Comparison of ENCODE assay signal across 20 cellular contexts in the genomic region with DNA sequence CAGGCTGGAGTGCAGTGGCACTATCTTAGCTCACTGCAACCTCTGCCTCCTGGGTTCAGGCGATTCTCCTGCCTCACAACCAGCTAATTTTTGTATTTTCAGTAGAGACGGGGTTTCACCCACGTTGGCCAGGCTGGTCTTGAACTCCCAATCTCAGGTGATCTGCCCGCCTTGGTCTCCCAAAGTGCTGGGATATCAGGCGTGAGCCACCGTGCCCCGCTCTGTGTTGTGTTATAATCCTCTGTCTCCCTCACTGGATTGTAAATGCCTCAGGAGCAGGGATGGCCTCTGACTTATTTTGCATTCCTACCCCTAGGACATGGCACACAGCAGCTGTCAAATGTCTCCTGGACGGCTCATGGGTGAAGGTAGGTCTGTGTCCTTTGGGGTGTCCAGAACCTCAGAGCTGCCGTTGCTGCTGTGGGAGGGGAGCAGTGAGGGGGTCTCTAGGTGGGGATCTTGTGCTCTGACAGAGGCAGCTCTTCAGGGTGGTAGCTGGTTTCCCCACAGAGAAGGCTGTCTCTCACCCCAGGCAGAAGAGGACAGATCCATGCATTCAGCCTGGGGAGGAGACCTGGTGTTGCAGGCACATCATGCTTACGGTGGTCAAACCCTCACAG. TPM values are rescaled to one million over a fixed set of nuclear protein-coding genes. Genes with fewer than 3 reads are reported as not detected.
DNase-seq lines count a peak whose midpoint lies in the region; ATAC-seq, FAIRE-seq and TF ChIP-seq lines count a peak whose summit lies in the region.
"Had no signal": no experiment of that assay in that cellular context is flagged by ENCODE, and none has a peak within 500 bp of the region (broad histone marks: within the 10 kb centered on the region; RNA-seq: fewer than 3 reads in every experiment).

No MANE protein-coding gene starts in this region.

- H3K36me3 Mint-ChIP-seq in osteocyte (ENCODE audit: unreplicated experiment): peaks cover 2% of the 10 kb centered on the region
- H3K36me3 Mint-ChIP-seq: CD14-positive monocyte had no signal

- peaks cover 7 to 9% of the 10 kb centered on the region in 2 experiments for H4K20me1 ChIP-seq in H1 (replicated peaks in 1 of 2; ENCODE audit: control insufficient read depth in 1 of 2, insufficient read depth in 2 of 2, low read length in 2 of 2)

- TF ChIP-seq EP300 in H1 (IDR thresholded peaks at IDR 0.05; ENCODE audit: borderline replicate concordance in 1 of 2, low read depth in 2 of 2, low read length in 2 of 2): no peak

- DNase-seq in DMS 273 (lab: John Stamatoyannopoulos, UW; ENCODE audit: unreplicated experiment) (peak; percentile 25), DMS 273 treated with DMSO at 0.1 percent for 48 hours (lab: John Stamatoyannopoulos, UW) (no peak), H1 (ENCODE audit: low read depth in 1 of 2, low spot score in 2 of 2) (no peak), osteocyte (ENCODE audit: extremely low spot score, unreplicated experiment) (peak; percentile 73), upper lobe of right lung (no peak), NCI-H526 treated with DMSO at 0.1 percent for 48 hours (lab: John Stamatoyannopoulos, UW) (no peak), prostate gland (ENCODE audit: low spot score) (no peak)
- DNase-seq: AML-193, H9, NCI-H1048, NCI-H1436, NCI-H1930, NCI-H345, NCI-H526 had no signal

- no peaks in the 10 kb centered on the region for H3K9me3 ChIP-seq in KOPT-K1 (ENCODE audit: insufficient read depth, low read length, poor library complexity, severe bottlenecking)
- H3K9me3 ChIP-seq in H1 (ENCODE audit: insufficient read depth in 2 of 2, low read depth in 1 of 2, low read length in 1 of 2): no peaks in the 10 kb centered on the region
- no peaks in the 10 kb centered on the region for H3K9me3 ChIP-seq in upper lobe of right lung
- no peaks in the 10 kb centered on the region for H3K9me3 ChIP-seq in prostate gland
- H3K9me3 ChIP-seq: Peyer's patch had no signal

- TF ChIP-seq POLR2A in H1 (IDR thresholded peaks at IDR 0.05; ENCODE audit: control extremely low read depth in 1 of 2, low read depth in 2 of 2, low read length in 2 of 2) (no peak), prostate gland (IDR thresholded peaks at IDR 0.05) (no peak)

- intact Hi-C loops in upper lobe of right lung (cut with DNase I): no loop called here
- intact Hi-C loops in prostate gland (cut with DNase I): no loop called here

- POLR2A ChIA-PET in H1 (lab: Charles Lee; ENCODE audit: partially characterized antibody): interaction anchor here (2.1 kb wide), 1 partner anchor 12 kb away, joined by 5 read pairs; no protein-coding TSS in a partner anchor

- CTCF ChIA-PET in H1 (lab: Charles Lee; ENCODE audit: partially characterized antibody): interaction anchor here (6.2 kb wide), 1 partner anchor 39 kb away, joined by 34 read pairs; no protein-coding TSS in a partner anchor

- no peak overlapping the region for H3K18ac ChIP-seq in H1 (ENCODE audit: extremely low read depth, low read length)

- H3K36me3 ChIP-seq in KOPT-K1 (ENCODE audit: insufficient read depth, low read length): no peaks in the 10 kb centered on the region
- H3K36me3 ChIP-seq in H1 (ENCODE audit: control insufficient read depth in 2 of 4, insufficient read depth in 4 of 4, low read length in 3 of 4): no peaks in the 10 kb centered on the region
- no peaks in the 10 kb centered on the region for H3K36me3 ChIP-seq in upper lobe of right lung
- no peaks in the 10 kb centered on the region for H3K36me3 ChIP-seq in prostate gland
- H3K36me3 ChIP-seq: Peyer's patch had no signal

- H2BK12ac ChIP-seq in H1 (ENCODE audit: low read depth, low read length): no peak overlapping the region

- H2AK5ac ChIP-seq in H1 (ENCODE audit: low read depth, low read length): no peak overlapping the region

- H3K4me1 Mint-ChIP-seq in osteocyte (ENCODE audit: unreplicated experiment): peaks cover 11% of the 10 kb centered on the region

- no peak overlapping the region for H2BK120ac ChIP-seq in H1 (replicated peaks; ENCODE audit: low read depth, low read length)

- no peaks in the 10 kb centered on the region for H3K9me3 Mint-ChIP-seq in osteocyte (ENCODE audit: unreplicated experiment)
- H3K9me3 Mint-ChIP-seq: H9 had no signal

- peak overlapping the region; percentile 9; the same call in 1 of the 2 replicates for H2BK5ac ChIP-seq in H1 (ENCODE audit: low read depth, low read length)

- H2AFZ ChIP-seq in H1 (ENCODE audit: low read length): no peak overlapping the region

- H2BK20ac ChIP-seq in H1 (ENCODE audit: low read length): no peak overlapping the region

- ATAC-seq in upper lobe of right lung: no peak

- H3K23ac ChIP-seq in H1 (ENCODE audit: insufficient read length): no peak overlapping the region

- peak overlapping the region; percentile 84 for H3K27ac ChIP-seq in KOPT-K1 (ENCODE audit: low read depth, low read length, poor library complexity, severe bottlenecking)
- H3K27ac ChIP-seq in H1 (ENCODE audit: low read depth, low read length): no peak overlapping the region
- no peak overlapping the region for H3K27ac ChIP-seq in upper lobe of right lung
- H3K27ac ChIP-seq in prostate gland: no peak overlapping the region
- H3K27ac ChIP-seq: 22Rv1, KMS-11, Peyer's patch had no signal

- H3K79me2 ChIP-seq in H1 (ENCODE audit: control insufficient read depth in 1 of 2, insufficient read depth in 2 of 2, low read length in 2 of 2): peaks cover 0 to 81% of the 10 kb centered on the region in 2 experiments; a peak in 3 of 4 replicates

- H3K4me3 ChIP-seq in H1 (ENCODE audit: extremely low read depth in 1 of 4, insufficient read depth in 2 of 4, low read depth in 3 of 4, low read length in 4 of 4): no peak overlapping the region
- no peak overlapping the region for H3K4me3 ChIP-seq in upper lobe of right lung
- no peak overlapping the region for H3K4me3 ChIP-seq in prostate gland
- H3K4me3 ChIP-seq: Peyer's patch had no signal

- H3K14ac ChIP-seq in H1 (ENCODE audit: insufficient read length): no peak overlapping the region

- no peak overlapping the region for H3K27ac Mint-ChIP-seq in osteocyte (ENCODE audit: unreplicated experiment)

- peaks cover 16 to 36% (median 26%) of the 10 kb centered on the region in 4 experiments for H3K4me1 ChIP-seq in H1 (replicated peaks in 1 of 4; ENCODE audit: control insufficient read depth in 3 of 4, insufficient read depth in 4 of 4, low read length in 3 of 4)
- no peaks in the 10 kb centered on the region for H3K4me1 ChIP-seq in upper lobe of right lung
- H3K4me1 ChIP-seq in prostate gland (replicated peaks): no peaks in the 10 kb centered on the region

- no peak for TF ChIP-seq CTCF in H1 (IDR thresholded peaks at IDR 0.05; ENCODE audit: control extremely low read depth in 1 of 3, insufficient read depth in 1 of 3, low read depth in 1 of 3, low read length in 3 of 3)
- no peak for TF ChIP-seq CTCF in osteocyte (IDR thresholded peaks at IDR 0.05)
- TF ChIP-seq CTCF in upper lobe of right lung (IDR thresholded peaks at IDR 0.05): no peak
- TF ChIP-seq CTCF in prostate gland (IDR thresholded peaks at IDR 0.05): no peak

- 83% methylated on average over 10 of the region's 10 CpGs; no CpG with 5 or more reads in 1 of the 2 experiments for WGBS in H1 (ENCODE audit: extremely low coverage in 1 of 2, insufficient coverage in 1 of 2, insufficient read length in 1 of 2, insufficient replicate concordance in 2 of 2, low coverage in 1 of 2, low lambda C conversion rate in 2 of 2, missing lambda C conversion rate in 1 of 2), 2 experiments
- 82% methylated on average over 10 of the region's 10 CpGs for WGBS in prostate gland

- H3K27me3 ChIP-seq in H1 (replicated peaks in 1 of 4; ENCODE audit: control insufficient read depth in 3 of 4, extremely low read depth in 1 of 4, insufficient read depth in 3 of 4, low read length in 3 of 4): no peaks in the 10 kb centered on the region
- peaks cover 12% of the 10 kb centered on the region for H3K27me3 ChIP-seq in upper lobe of right lung
- no peaks in the 10 kb centered on the region for H3K27me3 ChIP-seq in prostate gland (replicated peaks; ENCODE audit: insufficient read depth)
- H3K27me3 ChIP-seq: Peyer's patch had no signal

- no peak overlapping the region for H3K4me2 ChIP-seq in H1 (ENCODE audit: insufficient read depth in 1 of 2, low read depth in 2 of 2, low read length in 2 of 2)
- H3K4me2 ChIP-seq: KMS-11 had no signal

- H2BK15ac ChIP-seq in H1 (ENCODE audit: low read length): 0 out of 2 replicates have a peak overlapping the region, but pooled peaks have one; percentile 31

- H4K8ac ChIP-seq in H1 (ENCODE audit: extremely low read depth, insufficient read depth, low read length): no peak overlapping the region

- no peaks in the 10 kb centered on the region for H3K23me2 ChIP-seq in H1 (ENCODE audit: low read depth, low read length)

- H3K9ac ChIP-seq in H1 (replicated peaks in 1 of 4; ENCODE audit: extremely low read depth in 1 of 4, low read depth in 3 of 4, low read length in 3 of 4): no peak overlapping the region
- H3K9ac ChIP-seq: KMS-11 had no signal

- FAIRE-seq in H1 (lab: Jason Lieb, UNC): no peak
- FAIRE-seq: G401.6 had no signal

- H3K27me3 Mint-ChIP-seq in osteocyte (ENCODE audit: unreplicated experiment): no peaks in the 10 kb centered on the region

- TF ChIP-seq RAD21 in H1 (IDR thresholded peaks at IDR 0.05 in 1 of 2, conservative IDR thresholded peaks at IDR 0.05 in 1 of 2; ENCODE audit: low read depth in 2 of 2, low read length in 2 of 2): no peak

- H3K4me3 Mint-ChIP-seq in osteocyte (ENCODE audit: unreplicated experiment): no peak overlapping the region
- H3K4me3 Mint-ChIP-seq: H9 had no signal

- H3K79me1 ChIP-seq in H1 (ENCODE audit: low read depth, low read length): peaks cover 3% of the 10 kb centered on the region; the same call in 1 of the 2 replicates

- H4K5ac ChIP-seq in H1 (ENCODE audit: insufficient read length, low read depth, low read length): no peak overlapping the region

- no peak overlapping the region for H4K91ac ChIP-seq in H1 (replicated peaks; ENCODE audit: insufficient read length, low read length)

- no peak overlapping the region for H3K56ac ChIP-seq in H1 (replicated peaks; ENCODE audit: insufficient read length, low read depth, low read length)

- H3K4ac ChIP-seq in H1 (replicated peaks; ENCODE audit: insufficient read length, low read depth, low read length): no peak overlapping the region

TF ChIP-seq in H1, 55 proteins besides CTCF, POLR2A, EP300 and RAD21 (continues in another document):
- TF ChIP-seq RFX5 (IDR thresholded peaks at IDR 0.05; ENCODE audit: borderline replicate concordance, low read depth, low read length): no peak

RNA-seq across cellular contexts. Expression of a gene that starts 9.9 kb away (rescaled TPM):
- total RNA-seq in H1 (2021; fragmentation: NEBNext Ultra II Directional; extraction: Animal tissue kit (Norgen Biotek cat#: 25700)): 96.5 and 96.8 TPM in 2 replicates
- polyA plus RNA-seq in H1 (2011; rRNA removed): 95.5 and 121 TPM in 2 replicates
- 90.5 TPM for polyA plus RNA-seq in H1 (2011; cell fraction: cytosol; rRNA removed)
- polyA plus RNA-seq in H1 (2011; cell fraction: nucleus; rRNA removed): 63.4 TPM
- polyA plus RNA-seq in H1 (2012, experiment 1 of 2): 68.1 to 92.9 TPM (median 76.7 TPM) in 4 replicates
- polyA plus RNA-seq in H1 (2012, experiment 2 of 2): 94.3 TPM
- 57.1 TPM for polyA plus RNA-seq in H1 (2013, experiment 1 of 2)
- polyA plus RNA-seq in H1 (2013, experiment 2 of 2): 59.0 TPM
- polyA minus RNA-seq in H1 (2011; rRNA and poly(A)+ RNA removed): 81.3 and 104 TPM in 2 replicates
- polyA minus RNA-seq in H1 (2011; cell fraction: cytosol; rRNA and poly(A)+ RNA removed): 48.2 TPM
- polyA minus RNA-seq in H1 (2011; cell fraction: nucleus; rRNA and poly(A)+ RNA removed): 19.7 TPM
- total RNA-seq in osteocyte (0.34 and 0.83 TPM in 2 replicates), upper lobe of right lung (not detected), prostate gland (10 to 100 TPM in 1 of 2 donors, 1 to 10 TPM in 1; 9.4 to 47.7 TPM)
- polyA plus RNA-seq: CD14-positive monocyte had no signal

Comparison
In these comparisons a context has a peak if more than half of its experiments do, and no peak if none do; other contexts are left out.
1. DNase-seq: peak in DMS 273 (single experiment) and osteocyte (single experiment); none in DMS 273 treated with DMSO at 0.1 percent for 48 hours (single experiment), H1 (0 of 2), upper lobe of right lung (single experiment), NCI-H526 treated with DMSO at 0.1 percent for 48 hours (single experiment) and prostate gland (single experiment).